In genomic region chr7:16847381-16847860, GRCh38 we compare ENCODE assay signal across 1 cellular context.
TF ChIP-seq lines count a peak whose summit lies in the region.

No MANE protein-coding gene starts in this region.

TF ChIP-seq in HepG2, 621 proteins besides CTCF, POLR2A, EP300 and RAD21 (continued from another document):
- TF ChIP-seq SOX13 (IDR thresholded peaks at IDR 0.05) (no peak), SOX13 (CRISPR knock-in tag; conservative IDR thresholded peaks at IDR 0.05 in 1 of 2, IDR thresholded peaks at IDR 0.05 in 1 of 2) (0 out of 4 replicates have a peak, but pooled peaks of 1 of the 2 experiments have one; percentile 12), ZNF703 (CRISPR knock-in tag; IDR thresholded peaks at IDR 0.05; ENCODE audit: borderline replicate concordance) (no peak), CEBPB (IDR thresholded peaks at IDR 0.05; ENCODE audit: borderline replicate concordance, low read depth, low read length) (peak; percentile 24; the same call in 1 of the 2 replicates), SMAD1 (CRISPR knock-in tag; IDR thresholded peaks at IDR 0.05; ENCODE audit: borderline replicate concordance, low read depth) (no peak)
- TF ChIP-seq, protein P1, sequence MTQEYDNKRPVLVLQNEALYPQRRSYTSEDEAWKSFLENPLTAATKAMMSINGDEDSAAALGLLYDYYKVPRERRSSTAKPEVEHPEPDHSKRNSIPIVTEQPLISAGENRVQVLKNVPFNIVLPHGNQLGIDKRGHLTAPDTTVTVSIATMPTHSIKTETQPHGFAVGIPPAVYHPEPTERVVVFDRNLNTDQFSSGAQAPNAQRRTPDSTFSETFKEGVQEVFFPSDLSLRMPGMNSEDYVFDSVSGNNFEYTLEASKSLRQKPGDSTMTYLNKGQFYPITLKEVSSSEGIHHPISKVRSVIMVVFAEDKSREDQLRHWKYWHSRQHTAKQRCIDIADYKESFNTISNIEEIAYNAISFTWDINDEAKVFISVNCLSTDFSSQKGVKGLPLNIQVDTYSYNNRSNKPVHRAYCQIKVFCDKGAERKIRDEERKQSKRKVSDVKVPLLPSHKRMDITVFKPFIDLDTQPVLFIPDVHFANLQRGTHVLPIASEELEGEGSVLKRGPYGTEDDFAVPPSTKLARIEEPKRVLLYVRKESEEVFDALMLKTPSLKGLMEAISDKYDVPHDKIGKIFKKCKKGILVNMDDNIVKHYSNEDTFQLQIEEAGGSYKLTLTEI (CRISPR knock-in tag; conservative IDR thresholded peaks at IDR 0.05), result no peak
